1 cellular context compared by ENCODE assay signal in genomic region chr1:157181258-157181657, GRCh38.
TF ChIP-seq lines count a peak whose summit lies in the region.

No MANE protein-coding gene starts in this region.

TF ChIP-seq in H1, 55 proteins besides CTCF, POLR2A, EP300 and RAD21 (continued from another document):
- TF ChIP-seq RFX5 (IDR thresholded peaks at IDR 0.05; ENCODE audit: borderline replicate concordance, low read depth, low read length) (no peak), BACH1 (IDR thresholded peaks at IDR 0.05; ENCODE audit: low read length) (no peak)
